8 cellular contexts compared by ENCODE assay signal in the genomic region with DNA sequence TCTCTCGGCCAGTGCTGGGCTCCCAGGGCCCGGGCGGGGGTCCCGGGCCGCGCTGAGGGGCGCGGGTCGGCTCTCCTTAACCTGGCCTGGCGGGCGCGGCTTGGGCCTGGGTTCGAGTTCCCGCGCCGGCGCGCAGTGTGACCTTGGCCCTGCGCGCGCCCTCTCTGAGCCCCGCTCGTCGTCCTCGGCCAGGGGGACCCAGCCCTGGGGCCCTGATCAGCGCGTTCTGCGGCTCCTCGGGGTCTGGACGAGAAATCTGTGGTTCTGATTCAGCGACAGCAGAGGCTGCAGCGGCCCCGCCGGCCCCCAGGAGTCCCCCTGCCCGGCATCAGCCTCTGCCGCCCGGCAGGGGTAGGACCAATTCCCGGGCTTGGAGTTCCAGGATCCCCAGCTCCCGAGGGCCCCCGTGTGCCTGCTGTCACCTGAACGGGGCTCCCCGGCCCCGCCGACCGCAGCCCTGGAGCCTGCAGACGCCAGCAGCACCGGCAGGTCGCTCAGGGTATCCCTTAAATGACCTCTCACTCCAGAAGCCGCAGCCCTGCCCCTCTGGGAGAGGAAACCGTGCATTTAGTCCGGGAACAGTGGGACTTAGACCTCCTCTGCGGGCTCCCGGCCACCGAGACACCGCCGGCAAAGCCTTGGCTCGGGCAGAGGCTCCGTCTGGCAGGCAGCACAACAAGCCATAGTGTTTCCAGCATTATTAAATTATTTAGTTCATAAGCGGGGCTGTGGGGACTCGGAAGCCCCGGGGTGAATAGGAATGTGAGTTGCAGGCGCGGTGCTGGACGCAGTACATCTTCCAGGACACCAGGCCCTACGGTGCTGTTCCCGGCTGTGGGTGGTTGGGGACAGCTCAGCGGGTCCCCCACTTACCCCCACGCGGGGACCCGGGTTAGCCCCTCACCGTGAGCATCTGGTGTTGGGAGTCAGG. TPM values are rescaled to one million over a fixed set of nuclear protein-coding genes. Genes with fewer than 3 reads are reported as not detected.
DNase-seq lines count a peak whose midpoint lies in the region; ATAC-seq, FAIRE-seq and TF ChIP-seq lines count a peak whose summit lies in the region.

No MANE protein-coding gene starts in this region.

- H3K4me3 ChIP-seq in A673 (ENCODE audit: low read depth, low read length, poor library complexity, severe bottlenecking) (peak overlapping the region; percentile 95), H1 (ENCODE audit: extremely low read depth in 1 of 4, insufficient read depth in 2 of 4, low read depth in 3 of 4, low read length in 4 of 4) (peak overlapping the region; percentile 72 to 95 (median 80)), suprapubic skin (peak overlapping the region; percentile 79)

- H2AK5ac ChIP-seq in H1 (ENCODE audit: low read depth, low read length): no peak overlapping the region

- no peak overlapping the region for H2AFZ ChIP-seq in H1 (ENCODE audit: low read length)

- no peak overlapping the region for H2BK5ac ChIP-seq in H1 (ENCODE audit: low read depth, low read length)

- H3K14ac ChIP-seq in H1 (ENCODE audit: insufficient read length): no peak overlapping the region

- no TSS peak for BruUV-seq in A673 (replicated peaks; lab: Mats Ljungman, UMichigan)

- H3K79me2 ChIP-seq in H1 (ENCODE audit: control insufficient read depth in 1 of 2, insufficient read depth in 2 of 2, low read length in 2 of 2): peaks cover 0 to 20% of the 10 kb centered on the region in 2 experiments; a peak in 1 of 4 replicates

- no peak for TF ChIP-seq CTCF in A673 (conservative IDR thresholded peaks at IDR 0.05; ENCODE audit: low read depth, low read length)
- TF ChIP-seq CTCF in H1 (IDR thresholded peaks at IDR 0.05; ENCODE audit: control extremely low read depth in 1 of 3, insufficient read depth in 1 of 3, low read depth in 1 of 3, low read length in 3 of 3): peak in 2 of 3 experiments; percentile 5 to 14; a peak in 1 of 4 replicates
- no peak for TF ChIP-seq CTCF in suprapubic skin (IDR thresholded peaks at IDR 0.05)

- H2BK20ac ChIP-seq in H1 (ENCODE audit: low read length): no peak overlapping the region

- WGBS in H1 (ENCODE audit: extremely low coverage in 1 of 2, insufficient coverage in 1 of 2, insufficient read length in 1 of 2, insufficient replicate concordance in 2 of 2, low coverage in 1 of 2, low lambda C conversion rate in 2 of 2, missing lambda C conversion rate in 1 of 2), 2 experiments: 29% methylated on average over 34 of the region's 71 CpGs; no CpG with 5 or more reads in 1 of the 2 experiments
- 2% methylated on average over 13 of the region's 71 CpGs for whole genome bisulfite sequencing in suprapubic skin

- no peak overlapping the region for H2BK12ac ChIP-seq in H1 (ENCODE audit: low read depth, low read length)

- TF ChIP-seq EP300 in H1 (IDR thresholded peaks at IDR 0.05; ENCODE audit: borderline replicate concordance in 1 of 2, low read depth in 2 of 2, low read length in 2 of 2): no peak
- TF ChIP-seq EP300 in suprapubic skin (IDR thresholded peaks at IDR 0.05): no peak

- H3K9me3 ChIP-seq in A673 (ENCODE audit: low read depth, low read length, poor library complexity, severe bottlenecking) (no peaks in the 10 kb centered on the region), H1 (ENCODE audit: insufficient read depth in 2 of 2, low read depth in 1 of 2, low read length in 1 of 2) (no peaks in the 10 kb centered on the region), suprapubic skin (no peaks in the 10 kb centered on the region)

- H3K27ac ChIP-seq in A673 (ENCODE audit: low read depth, low read length, poor library complexity, severe bottlenecking) (peak overlapping the region; percentile 76), H1 (ENCODE audit: low read depth, low read length) (no peak overlapping the region), suprapubic skin (peak overlapping the region; percentile 81)

- no peaks in the 10 kb centered on the region for H3K27me3 ChIP-seq in A673 (replicated peaks; ENCODE audit: insufficient read depth, low read depth, low read length, poor library complexity)
- no peaks in the 10 kb centered on the region for H3K27me3 ChIP-seq in H1 (replicated peaks in 1 of 4; ENCODE audit: control insufficient read depth in 3 of 4, extremely low read depth in 1 of 4, insufficient read depth in 3 of 4, low read length in 3 of 4)
- no peaks in the 10 kb centered on the region for H3K27me3 ChIP-seq in suprapubic skin

- peak overlapping the region; percentile 81 to 86 for H3K4me2 ChIP-seq in H1 (ENCODE audit: insufficient read depth in 1 of 2, low read depth in 2 of 2, low read length in 2 of 2)

- H3K36me3 ChIP-seq in A673 (ENCODE audit: insufficient read depth, low read length, poor library complexity, severe bottlenecking): no peaks in the 10 kb centered on the region
- no peaks in the 10 kb centered on the region for H3K36me3 ChIP-seq in H1 (ENCODE audit: control insufficient read depth in 2 of 4, insufficient read depth in 4 of 4, low read length in 3 of 4)
- H3K36me3 ChIP-seq in suprapubic skin: no peaks in the 10 kb centered on the region

- peaks cover 4 to 5% of the 10 kb centered on the region in 2 experiments for H4K20me1 ChIP-seq in H1 (replicated peaks in 1 of 2; ENCODE audit: control insufficient read depth in 1 of 2, insufficient read depth in 2 of 2, low read length in 2 of 2)

- DNase-seq in A673 (ENCODE audit: low spot score) (peak; percentile 41), HT1080 (ENCODE audit: low read depth) (peak; percentile 31), H1 (ENCODE audit: low read depth in 1 of 2, low spot score in 2 of 2) (no peak), medulla oblongata (ENCODE audit: extremely low spot score) (peak; percentile 47), suprapubic skin (ENCODE audit: low spot score in 2 of 2) (no peak)
- peak; percentile 22 to 29 for DNase-seq in activated CD4-positive, alpha-beta T cell treated with anti-CD3 and anti-CD28 coated beads for 4 hours

- no peak overlapping the region for H2BK15ac ChIP-seq in H1 (ENCODE audit: low read length)

- H4K8ac ChIP-seq in H1 (ENCODE audit: extremely low read depth, insufficient read depth, low read length): peak overlapping the region; percentile 85

- intact Hi-C loops in A673 (cut with micrococcal nuclease; ENCODE audit: unreplicated experiment): no loop called here

- no peak for TF ChIP-seq POLR2A in GM18505 (IDR thresholded peaks at IDR 0.05; ENCODE audit: borderline replicate concordance, extremely low read depth, insufficient read depth, insufficient read length)
- TF ChIP-seq POLR2A in H1 (IDR thresholded peaks at IDR 0.05; ENCODE audit: control extremely low read depth in 1 of 2, low read depth in 2 of 2, low read length in 2 of 2): no peak
- TF ChIP-seq POLR2A in suprapubic skin (IDR thresholded peaks at IDR 0.05): no peak

- FAIRE-seq in H1 (lab: Jason Lieb, UNC): no peak

- no peak overlapping the region for H3K56ac ChIP-seq in H1 (replicated peaks; ENCODE audit: insufficient read length, low read depth, low read length)

- H3K23me2 ChIP-seq in H1 (ENCODE audit: low read depth, low read length): peaks cover 6% of the 10 kb centered on the region; the same call in 1 of the 2 replicates

- no peak overlapping the region for H2BK120ac ChIP-seq in H1 (replicated peaks; ENCODE audit: low read depth, low read length)

- POLR2A ChIA-PET in A673 (lab: Charles Lee; ENCODE audit: low non-redundant PET): no interaction called here
- POLR2A ChIA-PET in H1 (lab: Charles Lee; ENCODE audit: partially characterized antibody): interaction anchor here (0.7 to 1.6 kb wide), 10 partner anchors 8 to 296 kb away, joined by 3 to 6 read pairs (median 3); no protein-coding TSS in a partner anchor

- CTCF ChIA-PET in A673 (lab: Charles Lee): no interaction called here
- CTCF ChIA-PET in H1 (lab: Charles Lee; ENCODE audit: partially characterized antibody): interaction anchor here (1.0 to 3.1 kb wide), 5 partner anchors 9 to 267 kb away, joined by 3 to 12 read pairs (median 3); no protein-coding TSS in a partner anchor

- peak in 1 of 2 experiments; percentile 0; a peak in 1 of 4 replicates for TF ChIP-seq RAD21 in H1 (IDR thresholded peaks at IDR 0.05 in 1 of 2, conservative IDR thresholded peaks at IDR 0.05 in 1 of 2; ENCODE audit: low read depth in 2 of 2, low read length in 2 of 2)

- H4K5ac ChIP-seq in H1 (ENCODE audit: insufficient read length, low read depth, low read length): no peak overlapping the region

- H3K18ac ChIP-seq in H1 (ENCODE audit: extremely low read depth, low read length): no peak overlapping the region; the same call in 1 of the 2 replicates

- H3K23ac ChIP-seq in H1 (ENCODE audit: insufficient read length): no peak overlapping the region

- peaks cover 5% of the 10 kb centered on the region for H3K79me1 ChIP-seq in H1 (ENCODE audit: low read depth, low read length)

- H4K91ac ChIP-seq in H1 (replicated peaks; ENCODE audit: insufficient read length, low read length): no peak overlapping the region

- H3K9ac ChIP-seq in H1 (replicated peaks in 1 of 4; ENCODE audit: extremely low read depth in 1 of 4, low read depth in 3 of 4, low read length in 3 of 4): peak overlapping the region; percentile 4 to 86 (median 14); a peak in 4 of 7 replicates

- peak; percentile 5 for ATAC-seq in GM18505 (IDR thresholded peaks at IDR 0.05; ENCODE audit: unreplicated experiment)
- ATAC-seq in HG03095 (IDR thresholded peaks at IDR 0.05; ENCODE audit: unreplicated experiment): no peak

- no peak overlapping the region for H3K4ac ChIP-seq in H1 (replicated peaks; ENCODE audit: insufficient read length, low read depth, low read length)

- H3K4me1 ChIP-seq in A673 (ENCODE audit: insufficient read depth, low read length, poor library complexity, severe bottlenecking) (peaks cover 20% of the 10 kb centered on the region), H1 (replicated peaks in 1 of 4; ENCODE audit: control insufficient read depth in 3 of 4, insufficient read depth in 4 of 4, low read length in 3 of 4) (peaks cover 2 to 8% (median 4%) of the 10 kb centered on the region in 4 experiments), suprapubic skin (peaks cover 70% of the 10 kb centered on the region)

RNA-seq across cellular contexts. Expression of gene CHST12, which starts 0.6 kb away (rescaled TPM):
- 19.7 and 21.8 TPM in 2 replicates for total RNA-seq in A673 (2021)
- total RNA-seq in HT1080 (2014; rRNA removed; shearing (Covaris generic)): 13.4 and 17.7 TPM in 2 replicates
- 11.1 and 14.6 TPM in 2 replicates for polyA plus RNA-seq in HT1080 (2015; cell fraction: cytosol; rRNA removed)
- polyA plus RNA-seq in HT1080 (2015; cell fraction: nucleus; rRNA removed): 8.3 and 8.6 TPM in 2 replicates
- 13.4 and 18.2 TPM in 2 replicates for total RNA-seq in H1 (2021; fragmentation: NEBNext Ultra II Directional; extraction: Animal tissue kit (Norgen Biotek cat#: 25700))
- polyA plus RNA-seq in H1 (2011; rRNA removed): 24.1 and 28.0 TPM in 2 replicates
- 13.3 TPM for polyA plus RNA-seq in H1 (2011; cell fraction: cytosol; rRNA removed)
- polyA plus RNA-seq in H1 (2011; cell fraction: nucleus; rRNA removed): 14.9 TPM
- polyA plus RNA-seq in H1 (2012, experiment 1 of 2): 9.4 to 12.3 TPM (median 11.3 TPM) in 4 replicates
- 9.6 TPM for polyA plus RNA-seq in H1 (2012, experiment 2 of 2)
- 20.2 TPM for polyA plus RNA-seq in H1 (2013, experiment 1 of 2)
- polyA plus RNA-seq in H1 (2013, experiment 2 of 2): 21.4 TPM
- polyA minus RNA-seq in H1 (2011; rRNA and poly(A)+ RNA removed): 5.8 and 7.4 TPM in 2 replicates
- polyA minus RNA-seq in H1 (2011; cell fraction: cytosol; rRNA and poly(A)+ RNA removed): 16.1 TPM
- polyA minus RNA-seq in H1 (2011; cell fraction: nucleus; rRNA and poly(A)+ RNA removed): 8.9 TPM
- total RNA-seq in suprapubic skin: 10 to 100 TPM in 3 of 4 donors, 1 to 10 TPM in 1; 9.9 to 55.8 (median 24.5) TPM

RNA-seq across cellular contexts. Expression of gene EIF3B, which starts 49.4 kb away (rescaled TPM):
- total RNA-seq in A673 (2021) (356 and 364 TPM in 2 replicates), suprapubic skin (100 to 1,000 TPM; 136 to 158 (median 139) TPM)
- total RNA-seq in HT1080 (2014; rRNA removed; shearing (Covaris generic)): 248 and 258 TPM in 2 replicates
- 142 and 150 TPM in 2 replicates for polyA plus RNA-seq in HT1080 (2015; cell fraction: cytosol; rRNA removed)
- polyA plus RNA-seq in HT1080 (2015; cell fraction: nucleus; rRNA removed): 268 and 275 TPM in 2 replicates
- 306 and 316 TPM in 2 replicates for total RNA-seq in H1 (2021; fragmentation: NEBNext Ultra II Directional; extraction: Animal tissue kit (Norgen Biotek cat#: 25700))
- 167 and 211 TPM in 2 replicates for polyA plus RNA-seq in H1 (2011; rRNA removed)
- polyA plus RNA-seq in H1 (2011; cell fraction: cytosol; rRNA removed): 181 TPM
- 316 TPM for polyA plus RNA-seq in H1 (2011; cell fraction: nucleus; rRNA removed)
- polyA plus RNA-seq in H1 (2012, experiment 1 of 2): 268 to 336 TPM (median 277 TPM) in 4 replicates
- polyA plus RNA-seq in H1 (2012, experiment 2 of 2): 155 TPM
- polyA plus RNA-seq in H1 (2013, experiment 1 of 2): 177 TPM
- 161 TPM for polyA plus RNA-seq in H1 (2013, experiment 2 of 2)
- 182 and 192 TPM in 2 replicates for polyA minus RNA-seq in H1 (2011; rRNA and poly(A)+ RNA removed)
- 142 TPM for polyA minus RNA-seq in H1 (2011; cell fraction: cytosol; rRNA and poly(A)+ RNA removed)
- polyA minus RNA-seq in H1 (2011; cell fraction: nucleus; rRNA and poly(A)+ RNA removed): 129 TPM

Comparison
In these comparisons a context has a peak if more than half of its experiments do, and no peak if none do; other contexts are left out.
1. DNase-seq: peak in A673 (single experiment), HT1080 (single experiment), activated CD4-positive, alpha-beta T cell treated with anti-CD3 and anti-CD28 coated beads for 4 hours (2 of 2) and medulla oblongata (single experiment); none in H1 (0 of 2) and suprapubic skin (0 of 2).
2. CTCF ChIP-seq: peak in H1 (2 of 3); none in A673 (single experiment) and suprapubic skin (0 of 2).
3. Peak in every context shown above with its lines, with median percentiles within 50 percentile points of each other: H3K4me3 ChIP-seq.